Comparison of ENCODE assay signal across 1 cellular context in the genomic region with DNA sequence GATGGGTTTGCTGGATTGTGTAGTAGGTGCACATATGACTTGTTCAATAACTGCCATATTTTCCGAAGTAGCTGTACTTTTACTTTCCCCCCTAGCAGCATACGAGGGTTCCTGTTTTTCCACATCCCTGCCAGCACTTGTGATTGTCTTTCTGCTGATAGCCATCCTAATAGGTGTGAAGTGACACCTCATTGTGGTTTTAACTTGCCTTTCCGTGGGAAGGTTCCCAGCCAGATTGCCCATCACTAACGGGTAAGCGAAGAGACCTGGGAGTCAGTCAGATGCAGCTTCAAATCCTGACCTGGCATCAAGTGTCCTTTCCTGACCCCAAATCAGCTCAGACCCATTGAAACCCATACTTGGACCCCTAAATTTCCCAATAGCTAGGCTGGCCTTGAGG.
TF ChIP-seq lines count a peak whose summit lies in the region.

No MANE protein-coding gene starts in this region.

TF ChIP-seq in SK-N-SH, 30 proteins besides CTCF, POLR2A, EP300 and RAD21:
- TF ChIP-seq TAF1 (IDR thresholded peaks at IDR 0.05; ENCODE audit: borderline replicate concordance, low read depth, low read length): no peak
- TF ChIP-seq TCF12 (IDR thresholded peaks at IDR 0.05): no peak
- TF ChIP-seq CHD2 (IDR thresholded peaks at IDR 0.05; ENCODE audit: low read length, partially characterized antibody): no peak
